ENCODE assay signal across 6 cellular contexts in genomic region chr11:46879056-46879585, GRCh38.
"Had no signal": no experiment of that assay in that cellular context is flagged by ENCODE, and none has a peak within 500 bp of the region (broad histone marks: within the 10 kb centered on the region; RNA-seq: fewer than 3 reads in every experiment).

No MANE protein-coding gene starts in this region.

- H3K4me3 ChIP-seq: GM23248 had no signal

- DNase-seq: GM23248, GOT3, H7, HCEC 1CT, IMR-90 had no signal

- H3K27ac ChIP-seq: GM23248 had no signal

- H2AFZ ChIP-seq: GM23248 had no signal

- FAIRE-seq: HTR-8/SVneo had no signal

- H3K9ac ChIP-seq: GM23248 had no signal
